1 cellular context compared by ENCODE assay signal in the genomic region with DNA sequence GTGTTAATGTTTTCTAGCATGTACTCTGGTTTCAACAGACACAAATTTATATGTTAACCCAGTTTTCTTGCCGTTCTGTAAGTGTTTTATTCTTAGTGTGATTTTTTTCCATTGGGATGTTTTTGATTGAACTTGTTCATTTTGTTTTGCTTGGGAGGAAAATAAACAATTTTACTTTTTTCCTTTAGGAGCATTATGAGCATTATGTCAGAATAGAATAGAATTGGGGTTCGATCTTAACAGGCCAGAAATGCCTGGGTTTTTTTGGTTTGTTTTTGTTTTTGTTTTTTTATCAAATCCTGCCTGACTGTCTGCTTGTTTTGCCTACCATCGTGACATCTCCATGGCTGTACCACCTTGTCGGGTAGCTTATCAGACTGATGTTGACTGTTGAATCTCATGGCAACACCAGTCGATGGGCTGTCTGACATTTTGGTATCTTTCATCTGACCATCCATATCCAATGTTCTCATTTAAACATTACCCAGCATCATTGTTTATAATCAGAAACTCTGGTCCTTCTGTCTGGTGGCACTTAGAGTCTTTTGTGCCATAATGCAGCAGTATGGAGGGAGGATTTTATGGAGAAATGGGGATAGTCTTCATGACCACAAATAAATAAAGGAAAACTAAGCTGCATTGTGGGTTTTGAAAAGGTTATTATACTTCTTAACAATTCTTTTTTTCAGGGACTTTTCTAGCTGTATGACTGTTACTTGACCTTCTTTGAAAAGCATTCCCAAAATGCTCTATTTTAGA.
A peak's percentile ranks its signal among the peaks of the same experiment; 100 is the strongest.
TF ChIP-seq lines count a peak whose summit lies in the region.

No MANE protein-coding gene starts in this region.

TF ChIP-seq in HepG2, 621 proteins besides CTCF, POLR2A, EP300 and RAD21 (continues in another document):
- TF ChIP-seq MBD4 (IDR thresholded peaks at IDR 0.05; ENCODE audit: borderline replicate concordance, low read length) (0 out of 2 replicates have a peak, but pooled peaks have one; percentile 27), ZMYM4 (CRISPR knock-in tag; IDR thresholded peaks at IDR 0.05) (no peak), SOX13 (IDR thresholded peaks at IDR 0.05) (no peak), SOX13 (CRISPR knock-in tag; conservative IDR thresholded peaks at IDR 0.05 in 1 of 2, IDR thresholded peaks at IDR 0.05 in 1 of 2) (0 out of 4 replicates have a peak, but pooled peaks of 1 of the 2 experiments have one; percentile 62), ZNF335 (CRISPR knock-in tag; IDR thresholded peaks at IDR 0.05) (peak; percentile 42; the same call in 1 of the 2 replicates), SOX6 (IDR thresholded peaks at IDR 0.05) (no peak), SOX6 (CRISPR knock-in tag; IDR thresholded peaks at IDR 0.05) (0 out of 2 replicates have a peak, but pooled peaks have one; percentile 12), NFE2 (CRISPR knock-in tag; IDR thresholded peaks at IDR 0.05) (no peak), MED1 (CRISPR knock-in tag; IDR thresholded peaks at IDR 0.05) (peak; percentile 44; the same call in 1 of the 2 replicates), ZNF557 (CRISPR knock-in tag; IDR thresholded peaks at IDR 0.05) (no peak), FOXA1 (IDR thresholded peaks at IDR 0.05) (no peak), FOXA1 (CRISPR knock-in tag; IDR thresholded peaks at IDR 0.05) (0 out of 2 replicates have a peak, but pooled peaks have one; percentile 41), KLF16 (CRISPR knock-in tag; IDR thresholded peaks at IDR 0.05) (peak in 1 of 2 experiments; percentile 32; a peak in 1 of 4 replicates), SNAI1 (CRISPR knock-in tag; IDR thresholded peaks at IDR 0.05; ENCODE audit: borderline replicate concordance) (0 out of 2 replicates have a peak, but pooled peaks have one; percentile 23), POLR2AphosphoS5 (IDR thresholded peaks at IDR 0.05; ENCODE audit: low read depth, low read length) (peak; percentile 54), ZNF792 (CRISPR knock-in tag; IDR thresholded peaks at IDR 0.05) (0 out of 2 replicates have a peak, but pooled peaks have one; percentile 17), HNRNPUL1 (IDR thresholded peaks at IDR 0.05; ENCODE audit: low read depth, low read length) (no peak), KDM4B (CRISPR knock-in tag; IDR thresholded peaks at IDR 0.05) (no peak), TOE1 (CRISPR knock-in tag; IDR thresholded peaks at IDR 0.05) (peak; percentile 18; the same call in 1 of the 2 replicates), NFYB (CRISPR knock-in tag; IDR thresholded peaks at IDR 0.05) (no peak), PHF21A (CRISPR knock-in tag; IDR thresholded peaks at IDR 0.05) (no peak), HOXA5 (CRISPR knock-in tag; IDR thresholded peaks at IDR 0.05) (peak; percentile 38; the same call in 1 of the 2 replicates), U2AF1 (optimal IDR thresholded peaks at IDR 0.05; ENCODE audit: low read depth, low read length) (peak; percentile 43), ZNF607 (CRISPR knock-in tag; IDR thresholded peaks at IDR 0.05; ENCODE audit: borderline replicate concordance) (no peak), HMG20A (CRISPR knock-in tag; IDR thresholded peaks at IDR 0.05; ENCODE audit: borderline replicate concordance) (no peak; the same call in 1 of the 2 replicates), ZNF256 (CRISPR knock-in tag; conservative IDR thresholded peaks at IDR 0.05) (no peak), ARNTL (CRISPR knock-in tag; IDR thresholded peaks at IDR 0.05) (no peak), NFIC (IDR thresholded peaks at IDR 0.05; ENCODE audit: low read length) (peak; percentile 30; the same call in 1 of the 2 replicates), TP53 (CRISPR knock-in tag; conservative IDR thresholded peaks at IDR 0.05) (no peak), ZNF878 (CRISPR knock-in tag; IDR thresholded peaks at IDR 0.05) (0 out of 2 replicates have a peak, but pooled peaks have one; percentile 62), CENPT (CRISPR knock-in tag; IDR thresholded peaks at IDR 0.05; ENCODE audit: low read depth) (no peak), DPF2 (CRISPR knock-in tag; IDR thresholded peaks at IDR 0.05; ENCODE audit: borderline replicate concordance, low read depth) (no peak), ZC3H4 (CRISPR knock-in tag; IDR thresholded peaks at IDR 0.05; ENCODE audit: borderline replicate concordance) (peak; percentile 71; the same call in 1 of the 2 replicates), TBX2 (CRISPR knock-in tag; IDR thresholded peaks at IDR 0.05; ENCODE audit: borderline replicate concordance) (no peak), NR2F1 (CRISPR knock-in tag; IDR thresholded peaks at IDR 0.05) (0 out of 4 replicates have a peak, but pooled peaks of 1 of the 2 experiments have one; percentile 18), ZNF652 (CRISPR knock-in tag; IDR thresholded peaks at IDR 0.05; ENCODE audit: borderline replicate concordance, low read depth) (0 out of 2 replicates have a peak, but pooled peaks have one; percentile 5), POLR2G (IDR thresholded peaks at IDR 0.05; ENCODE audit: low read depth, low read length) (peak; percentile 80)
- TF ChIP-seq, protein P1, sequence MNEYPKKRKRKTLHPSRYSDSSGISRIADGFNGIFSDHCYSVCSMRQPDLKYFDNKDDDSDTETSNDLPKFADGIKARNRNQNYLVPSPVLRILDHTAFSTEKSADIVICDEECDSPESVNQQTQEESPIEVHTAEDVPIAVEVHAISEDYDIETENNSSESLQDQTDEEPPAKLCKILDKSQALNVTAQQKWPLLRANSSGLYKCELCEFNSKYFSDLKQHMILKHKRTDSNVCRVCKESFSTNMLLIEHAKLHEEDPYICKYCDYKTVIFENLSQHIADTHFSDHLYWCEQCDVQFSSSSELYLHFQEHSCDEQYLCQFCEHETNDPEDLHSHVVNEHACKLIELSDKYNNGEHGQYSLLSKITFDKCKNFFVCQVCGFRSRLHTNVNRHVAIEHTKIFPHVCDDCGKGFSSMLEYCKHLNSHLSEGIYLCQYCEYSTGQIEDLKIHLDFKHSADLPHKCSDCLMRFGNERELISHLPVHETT (CRISPR knock-in tag; conservative IDR thresholded peaks at IDR 0.05): no peak
- TF ChIP-seq, protein P2, sequence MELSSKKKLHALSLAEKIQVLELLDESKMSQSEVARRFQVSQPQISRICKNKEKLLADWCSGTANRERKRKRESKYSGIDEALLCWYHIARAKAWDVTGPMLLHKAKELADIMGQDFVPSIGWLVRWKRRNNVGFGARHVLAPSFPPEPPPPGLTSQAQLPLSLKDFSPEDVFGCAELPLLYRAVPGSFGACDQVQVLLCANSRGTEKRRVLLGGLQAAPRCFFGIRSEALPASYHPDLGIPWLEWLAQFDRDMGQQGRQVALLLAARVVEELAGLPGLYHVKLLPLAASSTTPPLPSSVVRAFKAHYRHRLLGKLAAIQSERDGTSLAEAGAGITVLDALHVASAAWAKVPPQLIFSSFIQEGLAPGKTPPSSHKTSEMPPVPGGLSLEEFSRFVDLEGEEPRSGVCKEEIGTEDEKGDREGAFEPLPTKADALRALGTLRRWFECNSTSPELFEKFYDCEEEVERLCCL (CRISPR knock-in tag; IDR thresholded peaks at IDR 0.05; ENCODE audit: borderline replicate concordance): no peak
- TF ChIP-seq, protein P3, sequence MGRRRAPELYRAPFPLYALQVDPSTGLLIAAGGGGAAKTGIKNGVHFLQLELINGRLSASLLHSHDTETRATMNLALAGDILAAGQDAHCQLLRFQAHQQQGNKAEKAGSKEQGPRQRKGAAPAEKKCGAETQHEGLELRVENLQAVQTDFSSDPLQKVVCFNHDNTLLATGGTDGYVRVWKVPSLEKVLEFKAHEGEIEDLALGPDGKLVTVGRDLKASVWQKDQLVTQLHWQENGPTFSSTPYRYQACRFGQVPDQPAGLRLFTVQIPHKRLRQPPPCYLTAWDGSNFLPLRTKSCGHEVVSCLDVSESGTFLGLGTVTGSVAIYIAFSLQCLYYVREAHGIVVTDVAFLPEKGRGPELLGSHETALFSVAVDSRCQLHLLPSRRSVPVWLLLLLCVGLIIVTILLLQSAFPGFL (CRISPR knock-in tag; IDR thresholded peaks at IDR 0.05): no peak
- TF ChIP-seq, protein P4, sequence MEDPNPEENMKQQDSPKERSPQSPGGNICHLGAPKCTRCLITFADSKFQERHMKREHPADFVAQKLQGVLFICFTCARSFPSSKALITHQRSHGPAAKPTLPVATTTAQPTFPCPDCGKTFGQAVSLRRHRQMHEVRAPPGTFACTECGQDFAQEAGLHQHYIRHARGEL (CRISPR knock-in tag; IDR thresholded peaks at IDR 0.05): no peak
- TF ChIP-seq, protein P5, sequence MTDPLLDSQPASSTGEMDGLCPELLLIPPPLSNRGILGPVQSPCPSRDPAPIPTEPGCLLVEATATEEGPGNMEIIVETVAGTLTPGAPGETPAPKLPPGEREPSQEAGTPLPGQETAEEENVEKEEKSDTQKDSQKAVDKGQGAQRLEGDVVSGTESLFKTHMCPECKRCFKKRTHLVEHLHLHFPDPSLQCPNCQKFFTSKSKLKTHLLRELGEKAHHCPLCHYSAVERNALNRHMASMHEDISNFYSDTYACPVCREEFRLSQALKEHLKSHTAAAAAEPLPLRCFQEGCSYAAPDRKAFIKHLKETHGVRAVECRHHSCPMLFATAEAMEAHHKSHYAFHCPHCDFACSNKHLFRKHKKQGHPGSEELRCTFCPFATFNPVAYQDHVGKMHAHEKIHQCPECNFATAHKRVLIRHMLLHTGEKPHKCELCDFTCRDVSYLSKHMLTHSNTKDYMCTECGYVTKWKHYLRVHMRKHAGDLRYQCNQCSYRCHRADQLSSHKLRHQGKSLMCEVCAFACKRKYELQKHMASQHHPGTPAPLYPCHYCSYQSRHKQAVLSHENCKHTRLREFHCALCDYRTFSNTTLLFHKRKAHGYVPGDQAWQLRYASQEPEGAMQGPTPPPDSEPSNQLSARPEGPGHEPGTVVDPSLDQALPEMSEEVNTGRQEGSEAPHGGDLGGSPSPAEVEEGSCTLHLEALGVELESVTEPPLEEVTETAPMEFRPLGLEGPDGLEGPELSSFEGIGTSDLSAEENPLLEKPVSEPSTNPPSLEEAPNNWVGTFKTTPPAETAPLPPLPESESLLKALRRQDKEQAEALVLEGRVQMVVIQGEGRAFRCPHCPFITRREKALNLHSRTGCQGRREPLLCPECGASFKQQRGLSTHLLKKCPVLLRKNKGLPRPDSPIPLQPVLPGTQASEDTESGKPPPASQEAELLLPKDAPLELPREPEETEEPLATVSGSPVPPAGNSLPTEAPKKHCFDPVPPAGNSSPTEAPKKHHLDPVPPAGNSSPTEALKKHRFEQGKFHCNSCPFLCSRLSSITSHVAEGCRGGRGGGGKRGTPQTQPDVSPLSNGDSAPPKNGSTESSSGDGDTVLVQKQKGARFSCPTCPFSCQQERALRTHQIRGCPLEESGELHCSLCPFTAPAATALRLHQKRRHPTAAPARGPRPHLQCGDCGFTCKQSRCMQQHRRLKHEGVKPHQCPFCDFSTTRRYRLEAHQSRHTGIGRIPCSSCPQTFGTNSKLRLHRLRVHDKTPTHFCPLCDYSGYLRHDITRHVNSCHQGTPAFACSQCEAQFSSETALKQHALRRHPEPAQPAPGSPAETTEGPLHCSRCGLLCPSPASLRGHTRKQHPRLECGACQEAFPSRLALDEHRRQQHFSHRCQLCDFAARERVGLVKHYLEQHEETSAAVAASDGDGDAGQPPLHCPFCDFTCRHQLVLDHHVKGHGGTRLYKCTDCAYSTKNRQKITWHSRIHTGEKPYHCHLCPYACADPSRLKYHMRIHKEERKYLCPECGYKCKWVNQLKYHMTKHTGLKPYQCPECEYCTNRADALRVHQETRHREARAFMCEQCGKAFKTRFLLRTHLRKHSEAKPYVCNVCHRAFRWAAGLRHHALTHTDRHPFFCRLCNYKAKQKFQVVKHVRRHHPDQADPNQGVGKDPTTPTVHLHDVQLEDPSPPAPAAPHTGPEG (CRISPR knock-in tag; IDR thresholded peaks at IDR 0.05): 0 out of 2 replicates have a peak, but pooled peaks have one; percentile 31
- TF ChIP-seq, protein P6, sequence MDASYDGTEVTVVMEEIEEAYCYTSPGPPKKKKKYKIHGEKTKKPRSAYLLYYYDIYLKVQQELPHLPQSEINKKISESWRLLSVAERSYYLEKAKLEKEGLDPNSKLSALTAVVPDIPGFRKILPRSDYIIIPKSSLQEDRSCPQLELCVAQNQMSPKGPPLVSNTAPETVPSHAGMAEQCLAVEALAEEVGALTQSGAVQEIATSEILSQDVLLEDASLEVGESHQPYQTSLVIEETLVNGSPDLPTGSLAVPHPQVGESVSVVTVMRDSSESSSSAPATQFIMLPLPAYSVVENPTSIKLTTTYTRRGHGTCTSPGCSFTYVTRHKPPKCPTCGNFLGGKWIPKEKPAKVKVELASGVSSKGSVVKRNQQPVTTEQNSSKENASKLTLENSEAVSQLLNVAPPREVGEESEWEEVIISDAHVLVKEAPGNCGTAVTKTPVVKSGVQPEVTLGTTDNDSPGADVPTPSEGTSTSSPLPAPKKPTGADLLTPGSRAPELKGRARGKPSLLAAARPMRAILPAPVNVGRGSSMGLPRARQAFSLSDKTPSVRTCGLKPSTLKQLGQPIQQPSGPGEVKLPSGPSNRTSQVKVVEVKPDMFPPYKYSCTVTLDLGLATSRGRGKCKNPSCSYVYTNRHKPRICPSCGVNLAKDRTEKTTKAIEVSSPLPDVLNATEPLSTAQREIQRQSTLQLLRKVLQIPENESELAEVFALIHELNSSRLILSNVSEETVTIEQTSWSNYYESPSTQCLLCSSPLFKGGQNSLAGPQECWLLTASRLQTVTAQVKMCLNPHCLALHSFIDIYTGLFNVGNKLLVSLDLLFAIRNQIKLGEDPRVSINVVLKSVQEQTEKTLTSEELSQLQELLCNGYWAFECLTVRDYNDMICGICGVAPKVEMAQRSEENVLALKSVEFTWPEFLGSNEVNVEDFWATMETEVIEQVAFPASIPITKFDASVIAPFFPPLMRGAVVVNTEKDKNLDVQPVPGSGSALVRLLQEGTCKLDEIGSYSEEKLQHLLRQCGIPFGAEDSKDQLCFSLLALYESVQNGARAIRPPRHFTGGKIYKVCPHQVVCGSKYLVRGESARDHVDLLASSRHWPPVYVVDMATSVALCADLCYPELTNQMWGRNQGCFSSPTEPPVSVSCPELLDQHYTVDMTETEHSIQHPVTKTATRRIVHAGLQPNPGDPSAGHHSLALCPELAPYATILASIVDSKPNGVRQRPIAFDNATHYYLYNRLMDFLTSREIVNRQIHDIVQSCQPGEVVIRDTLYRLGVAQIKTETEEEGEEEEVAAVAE (CRISPR knock-in tag; IDR thresholded peaks at IDR 0.05; ENCODE audit: borderline replicate concordance): peak; percentile 29; the same call in 1 of the 2 replicates
- TF ChIP-seq, protein P7, sequence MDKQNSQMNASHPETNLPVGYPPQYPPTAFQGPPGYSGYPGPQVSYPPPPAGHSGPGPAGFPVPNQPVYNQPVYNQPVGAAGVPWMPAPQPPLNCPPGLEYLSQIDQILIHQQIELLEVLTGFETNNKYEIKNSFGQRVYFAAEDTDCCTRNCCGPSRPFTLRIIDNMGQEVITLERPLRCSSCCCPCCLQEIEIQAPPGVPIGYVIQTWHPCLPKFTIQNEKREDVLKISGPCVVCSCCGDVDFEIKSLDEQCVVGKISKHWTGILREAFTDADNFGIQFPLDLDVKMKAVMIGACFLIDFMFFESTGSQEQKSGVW (CRISPR knock-in tag; IDR thresholded peaks at IDR 0.05; ENCODE audit: borderline replicate concordance): no peak
